ENCODE assay signal across 1 cellular context in the genomic region with DNA sequence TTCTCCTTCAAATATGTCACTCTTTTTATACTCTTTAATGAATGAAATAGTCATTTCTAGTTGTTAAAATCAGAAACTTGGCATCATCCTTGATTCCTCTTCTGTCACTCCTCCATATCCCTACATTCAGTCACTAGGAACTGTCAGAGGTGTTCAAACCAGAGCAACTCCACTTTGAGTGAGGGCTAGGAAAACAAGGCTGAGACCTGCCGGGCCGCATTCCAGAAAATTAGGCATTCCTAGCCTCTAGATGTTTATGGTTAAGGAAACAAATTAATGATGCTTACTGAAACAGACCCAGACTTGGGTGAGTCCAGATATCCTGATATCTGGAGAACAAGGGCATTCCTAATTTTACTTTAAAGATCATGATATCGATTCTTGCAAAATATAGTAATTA.
TF ChIP-seq lines count a peak whose summit lies in the region.

No MANE protein-coding gene starts in this region.

TF ChIP-seq in GM12878, 131 proteins besides CTCF, POLR2A, EP300 and RAD21:
- TF ChIP-seq, protein P1, sequence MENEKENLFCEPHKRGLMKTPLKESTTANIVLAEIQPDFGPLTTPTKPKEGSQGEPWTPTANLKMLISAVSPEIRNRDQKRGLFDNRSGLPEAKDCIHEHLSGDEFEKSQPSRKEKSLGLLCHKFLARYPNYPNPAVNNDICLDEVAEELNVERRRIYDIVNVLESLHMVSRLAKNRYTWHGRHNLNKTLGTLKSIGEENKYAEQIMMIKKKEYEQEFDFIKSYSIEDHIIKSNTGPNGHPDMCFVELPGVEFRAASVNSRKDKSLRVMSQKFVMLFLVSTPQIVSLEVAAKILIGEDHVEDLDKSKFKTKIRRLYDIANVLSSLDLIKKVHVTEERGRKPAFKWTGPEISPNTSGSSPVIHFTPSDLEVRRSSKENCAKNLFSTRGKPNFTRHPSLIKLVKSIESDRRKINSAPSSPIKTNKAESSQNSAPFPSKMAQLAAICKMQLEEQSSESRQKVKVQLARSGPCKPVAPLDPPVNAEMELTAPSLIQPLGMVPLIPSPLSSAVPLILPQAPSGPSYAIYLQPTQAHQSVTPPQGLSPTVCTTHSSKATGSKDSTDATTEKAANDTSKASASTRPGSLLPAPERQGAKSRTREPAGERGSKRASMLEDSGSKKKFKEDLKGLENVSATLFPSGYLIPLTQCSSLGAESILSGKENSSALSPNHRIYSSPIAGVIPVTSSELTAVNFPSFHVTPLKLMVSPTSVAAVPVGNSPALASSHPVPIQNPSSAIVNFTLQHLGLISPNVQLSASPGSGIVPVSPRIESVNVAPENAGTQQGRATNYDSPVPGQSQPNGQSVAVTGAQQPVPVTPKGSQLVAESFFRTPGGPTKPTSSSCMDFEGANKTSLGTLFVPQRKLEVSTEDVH (IDR thresholded peaks at IDR 0.05; ENCODE audit: low read depth, partially characterized antibody): no peak
- no peak for TF ChIP-seq NBN (IDR thresholded peaks at IDR 0.05)
- TF ChIP-seq MTA2 (IDR thresholded peaks at IDR 0.05; ENCODE audit: low read depth): no peak
- TF ChIP-seq ZNF207 (IDR thresholded peaks at IDR 0.05; ENCODE audit: borderline replicate concordance): no peak
- TF ChIP-seq PAX5 (IDR thresholded peaks at IDR 0.05; ENCODE audit: borderline replicate concordance, low read depth, low read length): no peak
- no peak for TF ChIP-seq SP1 (IDR thresholded peaks at IDR 0.05; ENCODE audit: low read depth, low read length)
- no peak for TF ChIP-seq SMAD5 (IDR thresholded peaks at IDR 0.05; ENCODE audit: low read depth)
- no peak for TF ChIP-seq KDM1A (IDR thresholded peaks at IDR 0.05; ENCODE audit: borderline replicate concordance)
- no peak for TF ChIP-seq ZBTB4 (CRISPR knock-in tag; IDR thresholded peaks at IDR 0.05)
- no peak for TF ChIP-seq ZNF592 (IDR thresholded peaks at IDR 0.05)
- TF ChIP-seq, protein P2, sequence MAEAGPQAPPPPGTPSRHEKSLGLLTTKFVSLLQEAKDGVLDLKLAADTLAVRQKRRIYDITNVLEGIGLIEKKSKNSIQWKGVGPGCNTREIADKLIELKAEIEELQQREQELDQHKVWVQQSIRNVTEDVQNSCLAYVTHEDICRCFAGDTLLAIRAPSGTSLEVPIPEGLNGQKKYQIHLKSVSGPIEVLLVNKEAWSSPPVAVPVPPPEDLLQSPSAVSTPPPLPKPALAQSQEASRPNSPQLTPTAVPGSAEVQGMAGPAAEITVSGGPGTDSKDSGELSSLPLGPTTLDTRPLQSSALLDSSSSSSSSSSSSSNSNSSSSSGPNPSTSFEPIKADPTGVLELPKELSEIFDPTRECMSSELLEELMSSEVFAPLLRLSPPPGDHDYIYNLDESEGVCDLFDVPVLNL (IDR thresholded peaks at IDR 0.05; ENCODE audit: low read depth, low read length): no peak
- TF ChIP-seq ETV6 (conservative IDR thresholded peaks at IDR 0.05 in 1 of 2, IDR thresholded peaks at IDR 0.05 in 1 of 2; ENCODE audit: borderline replicate concordance in 1 of 2, low read depth in 1 of 2): no peak
- no peak for TF ChIP-seq FOS (IDR thresholded peaks at IDR 0.05; ENCODE audit: borderline replicate concordance, extremely low read depth, insufficient read length)
- TF ChIP-seq SREBF2 (IDR thresholded peaks at IDR 0.05; ENCODE audit: low read length): no peak
- TF ChIP-seq MEF2A (IDR thresholded peaks at IDR 0.05; ENCODE audit: insufficient read depth, low read depth, low read length): no peak
- TF ChIP-seq IKZF2 (IDR thresholded peaks at IDR 0.05): no peak
